In genomic region chr7:6536899-6537298, GRCh38 we compare ENCODE assay signal across 10 cellular contexts. TPM values are rescaled to one million over a fixed set of nuclear protein-coding genes. Genes with fewer than 3 reads are reported as not detected.
DNase-seq lines count a peak whose midpoint lies in the region; ATAC-seq and TF ChIP-seq lines count a peak whose summit lies in the region.
"Had no signal": no experiment of that assay in that cellular context is flagged by ENCODE, and none has a peak within 500 bp of the region (broad histone marks: within the 10 kb centered on the region; RNA-seq: fewer than 3 reads in every experiment).

No MANE protein-coding gene starts in this region.

- H3K4me2 ChIP-seq in smooth muscle cell = peak overlapping the region; percentile 98

- no peaks in the 10 kb centered on the region for H4K20me1 ChIP-seq in smooth muscle cell (ENCODE audit: low read depth)

- H3K36me3 ChIP-seq in smooth muscle cell (ENCODE audit: low read depth) = no peaks in the 10 kb centered on the region
- H3K36me3 ChIP-seq in aorta (ENCODE audit: control insufficient read depth in 1 of 2, insufficient read depth in 2 of 2, low read length in 1 of 2) = no peaks in the 10 kb centered on the region

- H3K4me3 ChIP-seq in smooth muscle cell (peak overlapping the region; percentile 54), aorta (ENCODE audit: low read length in 2 of 2) (no peak overlapping the region)

- H3K27me3 Mint-ChIP-seq in glutamatergic neuron (ENCODE audit: unreplicated experiment) = peaks cover 9% of the 10 kb centered on the region

- H3K4me1 Mint-ChIP-seq in glutamatergic neuron (ENCODE audit: low read depth, unreplicated experiment) = no peaks in the 10 kb centered on the region

- H3K4me3 Mint-ChIP-seq in glutamatergic neuron (ENCODE audit: unreplicated experiment) = peak overlapping the region; percentile 15
- H3K4me3 Mint-ChIP-seq: activated B cell treated with CpG ODN at 0.5 μM for 24 hours; activated naive CD8-positive, alpha-beta T cell treated with anti-CD3 and anti-CD28 coated beads, Interleukin-2, amount 10 ng/mL, durations not matched to agents 7 days and 5 days had no signal

- ATAC-seq in GM18517 (IDR thresholded peaks at IDR 0.05; ENCODE audit: unreplicated experiment) (no peak), aorta (ENCODE audit: low FRiP score) (no peak)

- intact Hi-C loops in aorta (cut with DNase I) = no loop called here

- H3K27me3 ChIP-seq in smooth muscle cell (ENCODE audit: low read depth) (peaks cover 36% of the 10 kb centered on the region), aorta (ENCODE audit: control insufficient read depth in 1 of 2, insufficient read depth in 2 of 2, low read length in 1 of 2) (no peaks in the 10 kb centered on the region)

- no peaks in the 10 kb centered on the region for H3F3A ChIP-seq in smooth muscle cell (ENCODE audit: low read depth)

- H3K9me3 ChIP-seq in smooth muscle cell (replicated peaks; ENCODE audit: low read depth) = no peaks in the 10 kb centered on the region
- H3K9me3 ChIP-seq in aorta (ENCODE audit: control insufficient read depth, low read length) = no peaks in the 10 kb centered on the region

- H3K9ac ChIP-seq in smooth muscle cell (ENCODE audit: low read depth) = no peak overlapping the region

- no peaks in the 10 kb centered on the region for H3K36me3 Mint-ChIP-seq in glutamatergic neuron (ENCODE audit: unreplicated experiment)
- H3K36me3 Mint-ChIP-seq: activated naive CD8-positive, alpha-beta T cell treated with anti-CD3 and anti-CD28 coated beads, Interleukin-2, amount 10 ng/mL, durations not matched to agents 7 days and 5 days had no signal

- DNase-seq in DMS53 (lab: John Stamatoyannopoulos, UW) (peak; percentile 34), DMS53 treated with DMSO at 0.1 percent for 48 hours (lab: John Stamatoyannopoulos, UW; ENCODE audit: unreplicated experiment) (no peak), NCI-H446 treated with DMSO at 0.1 percent for 48 hours (lab: John Stamatoyannopoulos, UW) (peak; percentile 26), glutamatergic neuron (peak; percentile 81), smooth muscle cell (lab: John Stamatoyannopoulos, UW; ENCODE audit: unreplicated experiment) (no peak), pons (ENCODE audit: low spot score) (no peak), aorta (no peak)
- DNase-seq: activated B cell treated with CpG ODN at 0.5 μM for 24 hours; activated naive CD8-positive, alpha-beta T cell treated with anti-CD3 and anti-CD28 coated beads, Interleukin-2, amount 10 ng/mL, durations not matched to agents 7 days and 5 days had no signal

- H3K4me1 ChIP-seq in smooth muscle cell (ENCODE audit: low read depth) (no peaks in the 10 kb centered on the region), aorta (ENCODE audit: control insufficient read depth in 1 of 2, insufficient read depth in 2 of 2, low read length in 2 of 2) (no peaks in the 10 kb centered on the region)

- no peak overlapping the region for H2AFZ ChIP-seq in smooth muscle cell (ENCODE audit: low read depth)

- no peaks in the 10 kb centered on the region for H3K9me3 Mint-ChIP-seq in glutamatergic neuron (ENCODE audit: unreplicated experiment)
- H3K9me3 Mint-ChIP-seq: activated B cell treated with CpG ODN at 0.5 μM for 24 hours; activated naive CD8-positive, alpha-beta T cell treated with anti-CD3 and anti-CD28 coated beads, Interleukin-2, amount 10 ng/mL, durations not matched to agents 7 days and 5 days had no signal

- no peaks in the 10 kb centered on the region for H3K79me2 ChIP-seq in smooth muscle cell (ENCODE audit: low read depth)

- TF ChIP-seq CTCF in glutamatergic neuron (IDR thresholded peaks at IDR 0.05; ENCODE audit: partially characterized antibody, unreplicated experiment) (no peak), smooth muscle cell (IDR thresholded peaks at IDR 0.05; ENCODE audit: borderline replicate concordance, insufficient read depth, poor library complexity, severe bottlenecking) (no peak)

- H3K27ac ChIP-seq in smooth muscle cell (ENCODE audit: low read depth) = no peak overlapping the region
- H3K27ac ChIP-seq in aorta (ENCODE audit: low read depth in 1 of 2, low read length in 2 of 2) = no peak overlapping the region

- 23% methylated on average over 11 of the region's 14 CpGs for WGBS in smooth muscle cell (ENCODE audit: low lambda C conversion rate)
- 14 to 16% methylated on average over 14 of the region's 14 CpGs for WGBS in aorta, 2 donors

- no peak overlapping the region for H3K27ac Mint-ChIP-seq in glutamatergic neuron (ENCODE audit: unreplicated experiment)
- H3K27ac Mint-ChIP-seq: activated B cell treated with CpG ODN at 0.5 μM for 24 hours; activated naive CD8-positive, alpha-beta T cell treated with anti-CD3 and anti-CD28 coated beads, Interleukin-2, amount 10 ng/mL, durations not matched to agents 7 days and 5 days had no signal

RNA-seq across cellular contexts. Expression of gene GRID2IP, which starts 14.4 kb away (rescaled TPM):
- total RNA-seq in glutamatergic neuron (ENCODE audit: unreplicated experiment) = 0.66 TPM
- total RNA-seq in smooth muscle cell = not detected in 2 replicates
- not detected in 2 replicates for polyA plus RNA-seq in smooth muscle cell
- total RNA-seq in aorta = under 1 TPM; 0.16 to 0.39 TPM
- under 1 TPM in 1 of 2 donors, not detected in 1; 0.25 TPM for polyA plus RNA-seq in aorta

RNA-seq across cellular contexts. Expression of gene ZDHHC4, which starts 40.4 kb away (rescaled TPM):
- total RNA-seq in glutamatergic neuron (ENCODE audit: unreplicated experiment) (60.5 TPM), smooth muscle cell (55.8 and 59.2 TPM in 2 replicates), aorta (10 to 100 TPM; 33.8 to 36.2 TPM)
- polyA plus RNA-seq in smooth muscle cell (69.5 and 86.8 TPM in 2 replicates), aorta (10 to 100 TPM; 48.7 to 49.8 TPM)

RNA-seq across cellular contexts. Expression of gene INTS15, which starts 52.9 kb away (rescaled TPM):
- total RNA-seq in glutamatergic neuron (ENCODE audit: unreplicated experiment) (36.9 TPM), smooth muscle cell (13.4 and 14.7 TPM in 2 replicates), aorta (10 to 100 TPM; 22.1 to 27.0 TPM)
- polyA plus RNA-seq in smooth muscle cell (17.6 and 25.9 TPM in 2 replicates), aorta (10 to 100 TPM; 12.8 to 28.8 TPM)

RNA-seq across cellular contexts. Expression of gene KDELR2, which starts 52.9 kb away (rescaled TPM):
- total RNA-seq in glutamatergic neuron (ENCODE audit: unreplicated experiment) = 56.1 TPM
- total RNA-seq in smooth muscle cell = 407 and 420 TPM in 2 replicates
- polyA plus RNA-seq in smooth muscle cell = 624 and 689 TPM in 2 replicates
- 100 to 1,000 TPM; 137 to 138 TPM for total RNA-seq in aorta
- polyA plus RNA-seq in aorta = 100 to 1,000 TPM; 100 to 131 TPM

Comparison
In these comparisons a context has a peak if more than half of its experiments do, and no peak if none do; other contexts are left out.
1. DNase-seq: peak in DMS53 (single experiment), NCI-H446 treated with DMSO at 0.1 percent for 48 hours (single experiment) and glutamatergic neuron (single experiment); none in DMS53 treated with DMSO at 0.1 percent for 48 hours (single experiment), smooth muscle cell (single experiment), pons (single experiment) and aorta (0 of 2).